Comparison of ENCODE assay signal across 1 cellular context in the genomic region with DNA sequence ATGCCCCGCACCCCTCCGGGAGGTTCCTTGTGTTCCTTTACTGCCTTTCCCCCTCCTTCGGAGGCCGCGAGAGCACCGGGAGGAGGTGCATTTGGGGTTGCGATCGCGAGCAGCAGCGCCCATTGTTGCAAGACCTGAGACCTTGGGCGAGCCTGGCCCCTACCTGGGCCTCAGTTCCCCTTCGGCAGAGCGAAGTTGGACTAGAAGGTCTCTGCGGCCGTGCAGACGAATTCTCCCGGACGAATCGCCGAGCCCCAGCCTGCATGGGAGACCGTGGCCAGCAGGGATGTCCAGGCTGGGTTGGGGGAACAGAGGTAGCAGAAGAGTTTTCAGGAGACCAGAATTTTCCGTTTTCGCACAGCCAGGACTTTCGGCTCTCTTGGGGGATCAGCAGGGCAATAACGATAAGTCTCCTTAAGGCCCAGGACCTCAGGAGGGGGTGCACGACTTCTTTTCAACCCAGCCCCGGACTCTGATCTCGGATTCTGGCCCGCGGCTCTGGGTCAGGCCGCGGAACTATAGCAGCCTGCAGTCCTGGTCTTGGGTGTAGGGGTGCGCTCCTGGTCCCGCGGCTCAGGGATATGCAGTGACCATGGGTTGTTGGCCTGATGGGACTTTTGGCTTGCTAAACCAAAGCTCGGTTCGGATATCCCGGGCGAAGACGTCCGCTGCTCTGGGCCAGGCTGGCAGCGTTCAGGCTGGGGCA.
TF ChIP-seq lines count a peak whose summit lies in the region.

No MANE protein-coding gene starts in this region.

TF ChIP-seq in H1, 55 proteins besides CTCF, POLR2A, EP300 and RAD21:
- TF ChIP-seq RNF2 (IDR thresholded peaks at IDR 0.05; ENCODE audit: borderline replicate concordance, low read depth, low read length, missing control alignments, poor library complexity, severe bottlenecking) (peak; percentile 80), SUZ12 (IDR thresholded peaks at IDR 0.05; ENCODE audit: low read length) (peak; percentile 88), EZH2 (IDR thresholded peaks at IDR 0.05; ENCODE audit: low read depth, low read length, severe bottlenecking) (peak; percentile 79), BCL11A (IDR thresholded peaks at IDR 0.05; ENCODE audit: low read depth in 2 of 2, low read length in 2 of 2) (no peak)
